7 cellular contexts compared by ENCODE assay signal in genomic region chr12:45732250-45732649, GRCh38. TPM values are rescaled to one million over a fixed set of nuclear protein-coding genes. Genes with fewer than 3 reads are reported as not detected.
A peak's percentile ranks its signal among the peaks of the same experiment; 100 is the strongest.
DNase-seq lines count a peak whose midpoint lies in the region; ATAC-seq, FAIRE-seq and TF ChIP-seq lines count a peak whose summit lies in the region.

No MANE protein-coding gene starts in this region.

- BruUV-seq in OCI-LY7 (replicated peaks; lab: Mats Ljungman, UMichigan), result no TSS peak

- H3K79me1 ChIP-seq in H1 (ENCODE audit: low read depth, low read length), result no peaks in the 10 kb centered on the region

- H3K9ac ChIP-seq in H1 (replicated peaks in 1 of 4; ENCODE audit: extremely low read depth in 1 of 4, low read depth in 3 of 4, low read length in 3 of 4) (no peak overlapping the region), parathyroid adenoma (no peak overlapping the region)

- no peak overlapping the region for H4K5ac ChIP-seq in H1 (ENCODE audit: insufficient read length, low read depth, low read length)

- peaks cover 14% of the 10 kb centered on the region; the same call in 1 of the 2 replicates for H3K9me3 ChIP-seq in OCI-LY7 (ENCODE audit: low read length)
- peaks cover 0 to 8% of the 10 kb centered on the region in 2 experiments; a peak in 3 of 4 replicates for H3K9me3 ChIP-seq in H1 (ENCODE audit: insufficient read depth in 2 of 2, low read depth in 1 of 2, low read length in 1 of 2)
- H3K9me3 ChIP-seq in parathyroid adenoma (ENCODE audit: control insufficient read depth, low read length), result no peaks in the 10 kb centered on the region

- H3K4me3 ChIP-seq in OCI-LY7 (ENCODE audit: low read depth, low read length, poor library complexity, severe bottlenecking) (peak overlapping the region; percentile 98), H1 (ENCODE audit: extremely low read depth in 1 of 4, insufficient read depth in 2 of 4, low read depth in 3 of 4, low read length in 4 of 4) (peak overlapping the region; percentile 24 to 93 (median 87); a peak in 7 of 8 replicates), parathyroid adenoma (ENCODE audit: low read depth, low read length) (peak overlapping the region; percentile 34)

- peak overlapping the region; percentile 97 for H3K27ac ChIP-seq in OCI-LY7 (ENCODE audit: low read depth, low read length, poor library complexity, severe bottlenecking)
- H3K27ac ChIP-seq in H1 (ENCODE audit: low read depth, low read length), result no peak overlapping the region
- H3K27ac ChIP-seq in parathyroid adenoma, result peak overlapping the region; percentile 59

- H3K79me2 ChIP-seq in OCI-LY7 (ENCODE audit: insufficient read depth, low read depth, low read length) (peaks cover 66% of the 10 kb centered on the region), H1 (ENCODE audit: control insufficient read depth in 1 of 2, insufficient read depth in 2 of 2, low read length in 2 of 2) (peaks cover 14 to 65% of the 10 kb centered on the region in 2 experiments; a peak in 3 of 4 replicates), parathyroid adenoma (peaks cover 19% of the 10 kb centered on the region)

- no peak for TF ChIP-seq RAD21 in H1 (IDR thresholded peaks at IDR 0.05 in 1 of 2, conservative IDR thresholded peaks at IDR 0.05 in 1 of 2; ENCODE audit: low read depth in 2 of 2, low read length in 2 of 2)

- no peak for TF ChIP-seq EP300 in H1 (IDR thresholded peaks at IDR 0.05; ENCODE audit: borderline replicate concordance in 1 of 2, low read depth in 2 of 2, low read length in 2 of 2)

- no peak overlapping the region for H2BK120ac ChIP-seq in H1 (replicated peaks; ENCODE audit: low read depth, low read length)

- FAIRE-seq in GM18507 (lab: Jason Lieb, UNC) (peak; percentile 73), H1 (lab: Jason Lieb, UNC) (no peak)

- H2BK5ac ChIP-seq in H1 (ENCODE audit: low read depth, low read length), result no peak overlapping the region

- H3K4me2 ChIP-seq in OCI-LY7 (ENCODE audit: low read length) (peak overlapping the region; percentile 81), H1 (ENCODE audit: insufficient read depth in 1 of 2, low read depth in 2 of 2, low read length in 2 of 2) (peak overlapping the region; percentile 70 to 81), parathyroid adenoma (ENCODE audit: low read length) (peak overlapping the region; percentile 54)

- no peak overlapping the region for H3K23ac ChIP-seq in H1 (ENCODE audit: insufficient read length)

- TF ChIP-seq POLR2A in H1 (IDR thresholded peaks at IDR 0.05; ENCODE audit: control extremely low read depth in 1 of 2, low read depth in 2 of 2, low read length in 2 of 2), result no peak

- no peak overlapping the region for H2AK5ac ChIP-seq in H1 (ENCODE audit: low read depth, low read length)

- no peaks in the 10 kb centered on the region for H3K27me3 ChIP-seq in H1 (replicated peaks in 1 of 4; ENCODE audit: control insufficient read depth in 3 of 4, extremely low read depth in 1 of 4, insufficient read depth in 3 of 4, low read length in 3 of 4)
- H3K27me3 ChIP-seq in parathyroid adenoma (ENCODE audit: control insufficient read depth, insufficient read depth, low read length), result no peaks in the 10 kb centered on the region

- H4K8ac ChIP-seq in H1 (ENCODE audit: extremely low read depth, insufficient read depth, low read length), result no peak overlapping the region

- no peak overlapping the region for H2BK20ac ChIP-seq in H1 (ENCODE audit: low read length)

- no peak overlapping the region for H3K4ac ChIP-seq in H1 (replicated peaks; ENCODE audit: insufficient read length, low read depth, low read length)

- H3K9me2 ChIP-seq in OCI-LY7 (ENCODE audit: insufficient read depth, low read length), result no peaks in the 10 kb centered on the region

- no peak overlapping the region for H2BK15ac ChIP-seq in H1 (ENCODE audit: low read length)

- ATAC-seq in GM21526 (IDR thresholded peaks at IDR 0.05; ENCODE audit: low FRiP score, unreplicated experiment) (no peak), HG03280 (IDR thresholded peaks at IDR 0.05; ENCODE audit: unreplicated experiment) (no peak), GM18520 (IDR thresholded peaks at IDR 0.05; ENCODE audit: unreplicated experiment) (no peak)

- TF ChIP-seq CTCF in OCI-LY7 (conservative IDR thresholded peaks at IDR 0.05; ENCODE audit: low read length), result no peak
- TF ChIP-seq CTCF in H1 (IDR thresholded peaks at IDR 0.05; ENCODE audit: control extremely low read depth in 1 of 3, insufficient read depth in 1 of 3, low read depth in 1 of 3, low read length in 3 of 3), result no peak
- no peak for TF ChIP-seq CTCF in parathyroid adenoma (IDR thresholded peaks at IDR 0.05)

- no peak overlapping the region for H3K56ac ChIP-seq in H1 (replicated peaks; ENCODE audit: insufficient read length, low read depth, low read length)

- DNase-seq in GM18507 (ENCODE audit: extremely low spot score, insufficient read length, low read depth), result no peak
- DNase-seq in OCI-LY7 (ENCODE audit: low spot score), result peak; percentile 66
- no peak for DNase-seq in H1 (ENCODE audit: low read depth in 1 of 2, low spot score in 2 of 2)

- no peak overlapping the region for H3K14ac ChIP-seq in H1 (ENCODE audit: insufficient read length)

- H2BK12ac ChIP-seq in H1 (ENCODE audit: low read depth, low read length), result no peak overlapping the region

- H3K18ac ChIP-seq in H1 (ENCODE audit: extremely low read depth, low read length), result no peak overlapping the region

- POLR2A ChIA-PET in OCI-LY7 (lab: Charles Lee), result no interaction called here
- POLR2A ChIA-PET in H1 (lab: Charles Lee; ENCODE audit: partially characterized antibody), result interaction anchor here (1.1 kb wide), 1 partner anchor 161 kb away, joined by 3 read pairs; no protein-coding TSS in a partner anchor

- no peak overlapping the region for H2AFZ ChIP-seq in OCI-LY7 (ENCODE audit: low read length)
- no peak overlapping the region for H2AFZ ChIP-seq in H1 (ENCODE audit: low read length)
- H2AFZ ChIP-seq in parathyroid adenoma, result no peak overlapping the region

- H3K4me1 ChIP-seq in OCI-LY7 (ENCODE audit: insufficient read depth, low read length, poor library complexity, severe bottlenecking), result peaks cover 17% of the 10 kb centered on the region
- H3K4me1 ChIP-seq in H1 (replicated peaks in 1 of 4; ENCODE audit: control insufficient read depth in 3 of 4, insufficient read depth in 4 of 4, low read length in 3 of 4), result no peaks in the 10 kb centered on the region; a peak in 1 of 7 replicates
- H3K4me1 ChIP-seq in parathyroid adenoma, result peaks cover 10% of the 10 kb centered on the region

- H3K36me3 ChIP-seq in OCI-LY7 (ENCODE audit: insufficient read depth, low read length), result peaks cover 45% of the 10 kb centered on the region
- peaks cover 0 to 26% (median 4%) of the 10 kb centered on the region in 4 experiments; a peak in 4 of 8 replicates for H3K36me3 ChIP-seq in H1 (ENCODE audit: control insufficient read depth in 2 of 4, insufficient read depth in 4 of 4, low read length in 3 of 4)
- H3K36me3 ChIP-seq in parathyroid adenoma (ENCODE audit: control insufficient read depth, insufficient read depth, low read length), result no peaks in the 10 kb centered on the region

- CTCF ChIA-PET in OCI-LY7 (lab: Charles Lee; ENCODE audit: unreplicated experiment) (no interaction called here), H1 (lab: Charles Lee; ENCODE audit: partially characterized antibody) (no interaction called here)

- no peak overlapping the region for H4K91ac ChIP-seq in H1 (replicated peaks; ENCODE audit: insufficient read length, low read length)

- H3K23me2 ChIP-seq in H1 (ENCODE audit: low read depth, low read length), result peaks cover 9% of the 10 kb centered on the region

- WGBS in H1 (ENCODE audit: extremely low coverage in 1 of 2, insufficient coverage in 1 of 2, insufficient read length in 1 of 2, insufficient replicate concordance in 2 of 2, low coverage in 1 of 2, low lambda C conversion rate in 2 of 2, missing lambda C conversion rate in 1 of 2), 2 experiments, result 76% methylated on average over 5 of the region's 5 CpGs; no CpG with 5 or more reads in 1 of the 2 experiments

- intact Hi-C loops in OCI-LY7 (cut with micrococcal nuclease; ENCODE audit: unreplicated experiment), result no loop called here

- H4K20me1 ChIP-seq in OCI-LY7 (ENCODE audit: insufficient read depth, low read length) (no peaks in the 10 kb centered on the region; the same call in 1 of the 2 replicates), H1 (replicated peaks in 1 of 2; ENCODE audit: control insufficient read depth in 1 of 2, insufficient read depth in 2 of 2, low read length in 2 of 2) (no peaks in the 10 kb centered on the region)

TF ChIP-seq in H1, 55 proteins besides CTCF, POLR2A, EP300 and RAD21:
- TF ChIP-seq CBX8 (IDR thresholded peaks at IDR 0.05; ENCODE audit: borderline replicate concordance, low read depth, low read length) (no peak), GABPA (IDR thresholded peaks at IDR 0.05; ENCODE audit: borderline replicate concordance, insufficient read depth, low read length) (no peak), NANOG (IDR thresholded peaks at IDR 0.05; ENCODE audit: insufficient read depth, low read depth, low read length, poor library complexity, severe bottlenecking) (no peak), CHD1 (IDR thresholded peaks at IDR 0.05; ENCODE audit: low read depth, low read length) (no peak), POLR2AphosphoS5 (IDR thresholded peaks at IDR 0.05; ENCODE audit: low read depth, low read length) (no peak), SIX5 (IDR thresholded peaks at IDR 0.05; ENCODE audit: low read depth, low read length) (no peak), KDM1A (IDR thresholded peaks at IDR 0.05; ENCODE audit: borderline replicate concordance, low read length) (no peak), CHD2 (IDR thresholded peaks at IDR 0.05; ENCODE audit: low read length) (no peak), YY1 (IDR thresholded peaks at IDR 0.05; ENCODE audit: low read depth, low read length) (no peak), JUND (IDR thresholded peaks at IDR 0.05; ENCODE audit: low read length) (no peak), CBX5 (IDR thresholded peaks at IDR 0.05; ENCODE audit: low read depth, low read length) (no peak), ZNF274 (IDR thresholded peaks at IDR 0.05; ENCODE audit: borderline replicate concordance, extremely low read depth, low read length) (no peak), SIN3A (conservative IDR thresholded peaks at IDR 0.05 in 1 of 2, IDR thresholded peaks at IDR 0.05 in 1 of 2; ENCODE audit: low read depth in 1 of 2, low read length in 2 of 2) (no peak)

RNA-seq across cellular contexts. Expression of gene ARID2, which starts 2.7 kb away (rescaled TPM):
- total RNA-seq in OCI-LY7 (2014; rRNA removed; shearing (Covaris generic)), result 30.1 and 30.5 TPM in 2 replicates
- total RNA-seq in OCI-LY7 (2022), result 44.9 and 49.5 TPM in 2 replicates
- total RNA-seq in H1 (2021; fragmentation: NEBNext Ultra II Directional; extraction: Animal tissue kit (Norgen Biotek cat#: 25700)), result 45.2 and 47.4 TPM in 2 replicates
- 18.8 and 32.0 TPM in 2 replicates for polyA plus RNA-seq in H1 (2011; rRNA removed)
- polyA plus RNA-seq in H1 (2011; cell fraction: cytosol; rRNA removed), result 27.7 TPM
- 36.4 TPM for polyA plus RNA-seq in H1 (2011; cell fraction: nucleus; rRNA removed)
- polyA plus RNA-seq in H1 (2012, experiment 1 of 2), result 16.5 to 23.0 TPM (median 19.3 TPM) in 4 replicates
- polyA plus RNA-seq in H1 (2012, experiment 2 of 2), result 1.3 TPM
- polyA plus RNA-seq in H1 (2013, experiment 1 of 2), result 15.9 TPM
- 14.0 TPM for polyA plus RNA-seq in H1 (2013, experiment 2 of 2)
- 168 and 218 TPM in 2 replicates for polyA minus RNA-seq in H1 (2011; rRNA and poly(A)+ RNA removed)
- 47.6 TPM for polyA minus RNA-seq in H1 (2011; cell fraction: cytosol; rRNA and poly(A)+ RNA removed)
- 206 TPM for polyA minus RNA-seq in H1 (2011; cell fraction: nucleus; rRNA and poly(A)+ RNA removed)

Comparison
In these comparisons a context has a peak if more than half of its experiments do, and no peak if none do; other contexts are left out.
1. H3K4me3 ChIP-seq: peak in every context shown above with its lines; median percentile 98 in OCI-LY7; 87 in H1; 34 in parathyroid adenoma.